In the genomic region with DNA sequence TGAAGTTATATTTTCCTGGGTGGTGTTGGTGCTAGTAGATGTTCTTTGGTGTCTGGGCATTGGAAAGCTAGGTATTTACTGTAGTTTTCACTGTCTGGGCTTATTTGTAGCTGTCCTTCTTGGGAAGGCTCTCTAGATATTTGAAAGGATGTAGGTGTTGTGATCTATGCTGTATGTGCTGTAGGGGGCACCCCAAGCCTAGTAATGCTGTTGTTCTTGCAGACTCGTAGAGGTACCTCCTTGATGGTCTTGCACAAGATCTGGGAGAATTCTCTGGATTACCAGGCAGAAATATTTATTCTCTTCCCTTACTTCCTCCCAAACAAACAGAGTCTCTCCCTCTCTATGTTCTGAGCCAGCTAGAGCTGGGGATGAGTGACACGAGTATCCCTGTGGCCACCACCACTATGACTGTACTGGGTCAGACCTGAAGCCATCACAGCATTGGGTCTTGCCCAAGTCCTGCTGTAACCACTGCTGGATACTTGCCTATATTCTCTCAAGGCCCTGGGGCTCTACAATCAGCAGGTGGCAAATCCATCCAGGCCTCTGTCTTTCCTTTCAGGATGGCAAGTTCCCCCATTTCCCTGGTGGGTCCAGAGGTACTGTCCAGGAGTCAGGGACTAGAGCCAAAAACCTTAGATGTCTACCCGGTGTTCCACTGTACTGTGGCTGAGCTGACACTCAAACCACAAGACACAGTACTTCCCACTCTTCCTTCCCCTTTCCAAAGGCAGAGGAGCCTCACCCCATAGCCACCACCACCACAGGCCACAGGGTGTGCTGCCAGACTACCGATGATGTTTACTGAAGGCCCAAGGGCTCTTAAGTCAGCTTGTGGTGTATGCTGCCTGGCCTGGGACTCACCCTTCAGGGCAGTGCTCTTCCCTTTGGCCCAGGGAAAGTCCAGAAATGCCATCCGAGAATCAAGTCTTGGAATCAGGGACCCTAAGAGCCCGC, we compare ENCODE assay signal across 9 cellular contexts.
DNase-seq lines count a peak whose midpoint lies in the region; ATAC-seq and TF ChIP-seq lines count a peak whose summit lies in the region.
"Had no signal": no experiment of that assay in that cellular context is flagged by ENCODE, and none has a peak within 500 bp of the region (broad histone marks: within the 10 kb centered on the region; RNA-seq: fewer than 3 reads in every experiment).

No MANE protein-coding gene starts in this region.

- ATAC-seq in body of pancreas (peak; percentile 55), GM18520 (IDR thresholded peaks at IDR 0.05; ENCODE audit: unreplicated experiment) (no peak)

- H3K4me1 Mint-ChIP-seq in activated T-helper 1 cell treated with anti-CD3 and anti-CD28 coated beads, Interleukin-12 subunit alpha, Interleukin-12 subunit beta, Interleukin-2, Interleukin-4 antibody, amounts not matched to agents 30 ng/mL and 10 ng/mL and 1 ng/mL, durations not matched to agents 14 hours and 24 hours and 36 hours (ENCODE audit: low read depth), result no peaks in the 10 kb centered on the region

- no peaks in the 10 kb centered on the region for H3K36me3 ChIP-seq in BE2C
- no peaks in the 10 kb centered on the region for H3K36me3 ChIP-seq in SJCRH30
- no peaks in the 10 kb centered on the region for H3K36me3 ChIP-seq in body of pancreas (replicated peaks in 1 of 2; ENCODE audit: insufficient read depth in 1 of 2, low read depth in 2 of 2)
- H3K36me3 ChIP-seq in thyroid gland, result no peaks in the 10 kb centered on the region

- no peak overlapping the region for H3K27ac Mint-ChIP-seq in activated T-helper 1 cell treated with anti-CD3 and anti-CD28 coated beads, Interleukin-12 subunit alpha, Interleukin-12 subunit beta, Interleukin-2, Interleukin-4 antibody, amounts not matched to agents 30 ng/mL and 10 ng/mL and 1 ng/mL, durations not matched to agents 14 hours and 24 hours and 36 hours

- intact Hi-C loops in body of pancreas (cut with DNase I), result no loop called here
- intact Hi-C loops in thyroid gland (cut with DNase I), result no loop called here
- intact Hi-C loops in activated T-helper 1 cell treated with anti-CD3 and anti-CD28 coated beads, Interleukin-12 subunit alpha, Interleukin-12 subunit beta, Interleukin-2, Interleukin-4 antibody, amounts not matched to agents 30 ng/mL and 10 ng/mL and 1 ng/mL, durations not matched to agents 14 hours and 24 hours and 36 hours (cut with micrococcal nuclease), result loop anchor here (1.0 kb wide), 1 partner anchor 782 kb away; no protein-coding TSS in a partner anchor

- H3K36me3 Mint-ChIP-seq in activated T-helper 1 cell treated with anti-CD3 and anti-CD28 coated beads, Interleukin-12 subunit alpha, Interleukin-12 subunit beta, Interleukin-2, Interleukin-4 antibody, amounts not matched to agents 30 ng/mL and 10 ng/mL and 1 ng/mL, durations not matched to agents 14 hours and 24 hours and 36 hours (ENCODE audit: low read depth), result no peaks in the 10 kb centered on the region

- no peaks in the 10 kb centered on the region for H3K9me3 Mint-ChIP-seq in activated T-helper 1 cell treated with anti-CD3 and anti-CD28 coated beads, Interleukin-12 subunit alpha, Interleukin-12 subunit beta, Interleukin-2, Interleukin-4 antibody, amounts not matched to agents 30 ng/mL and 10 ng/mL and 1 ng/mL, durations not matched to agents 14 hours and 24 hours and 36 hours

- H3K27ac ChIP-seq in SJCRH30, result no peak overlapping the region
- no peak overlapping the region for H3K27ac ChIP-seq in body of pancreas
- H3K27ac ChIP-seq in thyroid gland, result no peak overlapping the region

- H3K4me3 ChIP-seq in BE2C (ENCODE audit: low read depth, low read length) (no peak overlapping the region), SJCRH30 (no peak overlapping the region), body of pancreas (no peak overlapping the region), thyroid gland (replicated peaks in 1 of 3) (no peak overlapping the region)

- TF ChIP-seq CTCF in BE2C (IDR thresholded peaks at IDR 0.05; ENCODE audit: low read depth, low read length) (peak; percentile 22; the same call in 1 of the 2 replicates), body of pancreas (IDR thresholded peaks at IDR 0.05) (peak; percentile 10 to 61 (median 57)), thyroid gland (IDR thresholded peaks at IDR 0.05) (peak in 4 of 6 experiments; percentile 29 to 66 (median 50))

- TF ChIP-seq POLR2A in body of pancreas (IDR thresholded peaks at IDR 0.05) (no peak), thyroid gland (IDR thresholded peaks at IDR 0.05) (no peak)

- H3K4me1 ChIP-seq in BE2C, result no peaks in the 10 kb centered on the region
- H3K4me1 ChIP-seq in SJCRH30, result no peaks in the 10 kb centered on the region
- no peaks in the 10 kb centered on the region for H3K4me1 ChIP-seq in body of pancreas
- no peaks in the 10 kb centered on the region for H3K4me1 ChIP-seq in thyroid gland

- peak; percentile 12 for DNase-seq in BE2C
- DNase-seq in HCEC 1CT, result peak; percentile 48
- DNase-seq in SJCRH30, result peak; percentile 29 to 61
- DNase-seq in body of pancreas, result peak; percentile 49 to 65 (median 60)
- DNase-seq in medulla oblongata (ENCODE audit: extremely low spot score), result peak; percentile 38
- DNase-seq in thyroid gland, result peak; percentile 68 to 74
- no peak for DNase-seq in activated T-helper 1 cell treated with anti-CD3 and anti-CD28 coated beads, Interleukin-12 subunit alpha, Interleukin-12 subunit beta, Interleukin-2, Interleukin-4 antibody, amounts not matched to agents 30 ng/mL and 10 ng/mL and 1 ng/mL, durations not matched to agents 14 hours and 24 hours and 36 hours (ENCODE audit: low spot score)
- DNase-seq: left cardiac atrium had no signal

- no peaks in the 10 kb centered on the region for H3K27me3 Mint-ChIP-seq in activated T-helper 1 cell treated with anti-CD3 and anti-CD28 coated beads, Interleukin-12 subunit alpha, Interleukin-12 subunit beta, Interleukin-2, Interleukin-4 antibody, amounts not matched to agents 30 ng/mL and 10 ng/mL and 1 ng/mL, durations not matched to agents 14 hours and 24 hours and 36 hours (ENCODE audit: insufficient read depth)

- H3K4me3 Mint-ChIP-seq in activated T-helper 1 cell treated with anti-CD3 and anti-CD28 coated beads, Interleukin-12 subunit alpha, Interleukin-12 subunit beta, Interleukin-2, Interleukin-4 antibody, amounts not matched to agents 30 ng/mL and 10 ng/mL and 1 ng/mL, durations not matched to agents 14 hours and 24 hours and 36 hours, result no peak overlapping the region

- H3K27me3 ChIP-seq in BE2C (no peaks in the 10 kb centered on the region), SJCRH30 (no peaks in the 10 kb centered on the region), body of pancreas (no peaks in the 10 kb centered on the region), thyroid gland (no peaks in the 10 kb centered on the region)

- H3K9me3 ChIP-seq in BE2C (no peaks in the 10 kb centered on the region; the same call in 1 of the 2 replicates), SJCRH30 (replicated peaks) (no peaks in the 10 kb centered on the region), body of pancreas (no peaks in the 10 kb centered on the region), thyroid gland (no peaks in the 10 kb centered on the region)

- 57 to 60% methylated on average over 6 of the region's 6 CpGs for WGBS in body of pancreas, 2 donors
- 76 to 78% methylated on average over 6 of the region's 6 CpGs for WGBS in thyroid gland, 2 donors
